In the genomic region with DNA sequence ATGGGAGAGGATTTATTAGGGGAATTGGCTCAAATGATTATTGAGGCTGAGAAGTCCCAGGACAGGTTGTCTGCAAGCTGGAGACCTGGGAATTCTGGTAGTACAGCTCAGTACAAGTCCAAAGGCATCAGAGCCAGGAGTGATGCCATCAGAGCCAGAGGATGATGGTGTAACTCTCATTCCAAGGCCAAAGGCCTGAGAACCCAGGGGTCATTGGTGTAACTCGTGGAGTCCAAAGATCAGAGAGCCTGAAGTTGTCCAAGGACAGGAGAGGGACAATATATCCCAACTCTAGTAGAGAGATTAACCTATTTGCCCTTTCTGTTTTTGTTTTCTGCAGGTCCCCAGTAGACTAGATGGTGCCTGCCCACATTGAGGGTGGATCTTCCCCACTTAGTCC, we compare ENCODE assay signal across 9 cellular contexts.
"Had no signal": no experiment of that assay in that cellular context is flagged by ENCODE, and none has a peak within 500 bp of the region (broad histone marks: within the 10 kb centered on the region; RNA-seq: fewer than 3 reads in every experiment).

No MANE protein-coding gene starts in this region.

- H3K27ac ChIP-seq: GM23248, KMS-11 had no signal

- ATAC-seq: HCT116 had no signal

- H2AFZ ChIP-seq: GM23248 had no signal

- H3K4me1 ChIP-seq: HAP-1 had no signal

- H3K9ac ChIP-seq: GM23248, KMS-11 had no signal

- H3K4me3 ChIP-seq: GM23248, HAP-1 had no signal

- H3K4me2 ChIP-seq: KMS-11 had no signal

- FAIRE-seq: HTR-8/SVneo had no signal

- H3K36me3 ChIP-seq: HAP-1 had no signal

- DNase-seq: GM23248, GOT3, H7, HFFc6, KBM-7 had no signal
